Comparison of ENCODE assay signal across 15 cellular contexts in the genomic region with DNA sequence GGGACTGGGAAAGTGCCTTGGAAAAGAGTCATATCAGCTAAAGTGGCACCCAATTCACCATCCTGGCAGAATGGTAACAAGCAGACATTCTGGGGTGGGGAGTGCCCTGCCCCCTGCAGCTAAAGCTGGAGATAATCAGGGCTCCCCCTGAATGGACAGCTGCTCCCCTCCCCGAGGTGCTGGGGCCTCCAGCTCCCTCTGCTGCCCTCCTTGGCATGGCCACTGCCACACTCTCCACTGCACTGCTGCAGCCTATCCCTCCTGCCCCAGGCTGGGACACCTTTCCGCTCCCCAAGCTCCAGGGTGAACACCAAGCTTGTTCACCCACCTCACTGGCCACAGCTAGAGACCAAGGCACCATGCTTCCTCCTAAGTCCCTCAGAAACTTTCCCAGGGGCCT. TPM values are rescaled to one million over a fixed set of nuclear protein-coding genes. Genes with fewer than 3 reads are reported as not detected.
A peak's percentile ranks its signal among the peaks of the same experiment; 100 is the strongest.
DNase-seq lines count a peak whose midpoint lies in the region; ATAC-seq and TF ChIP-seq lines count a peak whose summit lies in the region.
"Had no signal": no experiment of that assay in that cellular context is flagged by ENCODE, and none has a peak within 500 bp of the region (broad histone marks: within the 10 kb centered on the region; RNA-seq: fewer than 3 reads in every experiment).

No MANE protein-coding gene starts in this region.

- peak; percentile 90 for ATAC-seq in SK-N-SH treated with all-trans-retinoic acid at 6 μM for 48 hours
- peak in 6 of 8 donors; percentile 47 to 73 (median 63) for ATAC-seq in heart right ventricle
- no peak for ATAC-seq in activated naive CD8-positive, alpha-beta T cell treated with anti-CD3 and anti-CD28 coated beads, Interleukin-2, amount 50 U/mL, for 24 hours
- ATAC-seq in HG02678 (IDR thresholded peaks at IDR 0.05; ENCODE audit: unreplicated experiment): no peak
- ATAC-seq: activated CD8-positive, alpha-beta memory T cell treated with anti-CD3 and anti-CD28 coated beads, Interleukin-2, amount 10 ng/mL, durations not matched to agents 7 days and 5 days had no signal

- H3K27me3 Mint-ChIP-seq in activated naive CD8-positive, alpha-beta T cell treated with anti-CD3 and anti-CD28 coated beads, Interleukin-2, amount 50 U/mL, for 24 hours: peaks cover 10% of the 10 kb centered on the region
- H3K27me3 Mint-ChIP-seq: activated CD8-positive, alpha-beta memory T cell treated with anti-CD3 and anti-CD28 coated beads, Interleukin-2, amount 10 ng/mL, durations not matched to agents 7 days and 5 days had no signal

- H3K27ac Mint-ChIP-seq in activated naive CD8-positive, alpha-beta T cell treated with anti-CD3 and anti-CD28 coated beads, Interleukin-2, amount 50 U/mL, for 24 hours: no peak overlapping the region
- H3K27ac Mint-ChIP-seq: activated CD8-positive, alpha-beta memory T cell treated with anti-CD3 and anti-CD28 coated beads, Interleukin-2, amount 10 ng/mL, durations not matched to agents 7 days and 5 days had no signal

- TF ChIP-seq CTCF in heart right ventricle (IDR thresholded peaks at IDR 0.05) (peak in 5 of 9 donors; percentile 21 to 43 (median 31)), retinal pigment epithelial cell (conservative IDR thresholded peaks at IDR 0.05; ENCODE audit: low read depth, low read length) (peak; percentile 30)

- H3K36me3 Mint-ChIP-seq in activated naive CD8-positive, alpha-beta T cell treated with anti-CD3 and anti-CD28 coated beads, Interleukin-2, amount 50 U/mL, for 24 hours (ENCODE audit: low read depth): no peaks in the 10 kb centered on the region
- H3K36me3 Mint-ChIP-seq: activated CD8-positive, alpha-beta memory T cell treated with anti-CD3 and anti-CD28 coated beads, Interleukin-2, amount 10 ng/mL, durations not matched to agents 7 days and 5 days had no signal

- no peak overlapping the region for H3K4me3 ChIP-seq in heart right ventricle
- no peak overlapping the region for H3K4me3 ChIP-seq in retinal pigment epithelial cell (ENCODE audit: low read length)

- H3K27ac ChIP-seq in heart right ventricle: no peak overlapping the region

- no peaks in the 10 kb centered on the region for H3K9me3 Mint-ChIP-seq in activated naive CD8-positive, alpha-beta T cell treated with anti-CD3 and anti-CD28 coated beads, Interleukin-2, amount 50 U/mL, for 24 hours

- no peaks in the 10 kb centered on the region for H3K9me3 ChIP-seq in heart right ventricle

- no peaks in the 10 kb centered on the region for H3K4me1 ChIP-seq in heart right ventricle

- peak; percentile 13 for DNase-seq in NCI-H82 (lab: John Stamatoyannopoulos, UW)
- DNase-seq in NCI-H82 treated with DMSO at 0.1 percent for 48 hours (lab: John Stamatoyannopoulos, UW; ENCODE audit: unreplicated experiment): no peak
- DNase-seq in heart right ventricle: no peak
- no peak for DNase-seq in retinal pigment epithelial cell (ENCODE audit: low read depth)
- no peak for DNase-seq in activated naive CD8-positive, alpha-beta T cell treated with anti-CD3 and anti-CD28 coated beads, Interleukin-2, amount 50 U/mL, for 24 hours
- DNase-seq in NCI-H1105 (lab: John Stamatoyannopoulos, UW): no peak
- DNase-seq: activated CD8-positive, alpha-beta memory T cell treated with anti-CD3 and anti-CD28 coated beads, Interleukin-2, amount 10 ng/mL, durations not matched to agents 7 days and 5 days; amygdala; left cardiac atrium; NCI-H1092; NCI-H774; right cardiac atrium; T-helper 2 cell had no signal

- WGBS in heart right ventricle, 2 donors: 64 to 65% methylated on average over 2 of the region's 2 CpGs

- no peak overlapping the region for H3K4me3 Mint-ChIP-seq in activated naive CD8-positive, alpha-beta T cell treated with anti-CD3 and anti-CD28 coated beads, Interleukin-2, amount 50 U/mL, for 24 hours
- H3K4me3 Mint-ChIP-seq: activated CD8-positive, alpha-beta memory T cell treated with anti-CD3 and anti-CD28 coated beads, Interleukin-2, amount 10 ng/mL, durations not matched to agents 7 days and 5 days had no signal

- H3K4me1 Mint-ChIP-seq in activated naive CD8-positive, alpha-beta T cell treated with anti-CD3 and anti-CD28 coated beads, Interleukin-2, amount 50 U/mL, for 24 hours: no peaks in the 10 kb centered on the region
- H3K4me1 Mint-ChIP-seq: activated CD8-positive, alpha-beta memory T cell treated with anti-CD3 and anti-CD28 coated beads, Interleukin-2, amount 10 ng/mL, durations not matched to agents 7 days and 5 days had no signal

- intact Hi-C loops in heart right ventricle (cut with DNase I): loop anchor here in 1 of 10 donors (10.0 kb wide), 1 partner anchor 170 kb away; no protein-coding TSS in a partner anchor

- H3K27me3 ChIP-seq in heart right ventricle: peaks cover 0 to 4% (median 0%) of the 10 kb centered on the region in 7 donors

- H3K36me3 ChIP-seq in heart right ventricle: no peaks in the 10 kb centered on the region

TF ChIP-seq in SK-N-SH treated with all-trans-retinoic acid at 6 μM for 48 hours, 23 proteins besides CTCF, POLR2A, EP300 and RAD21:
- no peak for TF ChIP-seq RARB (CRISPR knock-in tag; IDR thresholded peaks at IDR 0.05)
- TF ChIP-seq, protein P1, sequence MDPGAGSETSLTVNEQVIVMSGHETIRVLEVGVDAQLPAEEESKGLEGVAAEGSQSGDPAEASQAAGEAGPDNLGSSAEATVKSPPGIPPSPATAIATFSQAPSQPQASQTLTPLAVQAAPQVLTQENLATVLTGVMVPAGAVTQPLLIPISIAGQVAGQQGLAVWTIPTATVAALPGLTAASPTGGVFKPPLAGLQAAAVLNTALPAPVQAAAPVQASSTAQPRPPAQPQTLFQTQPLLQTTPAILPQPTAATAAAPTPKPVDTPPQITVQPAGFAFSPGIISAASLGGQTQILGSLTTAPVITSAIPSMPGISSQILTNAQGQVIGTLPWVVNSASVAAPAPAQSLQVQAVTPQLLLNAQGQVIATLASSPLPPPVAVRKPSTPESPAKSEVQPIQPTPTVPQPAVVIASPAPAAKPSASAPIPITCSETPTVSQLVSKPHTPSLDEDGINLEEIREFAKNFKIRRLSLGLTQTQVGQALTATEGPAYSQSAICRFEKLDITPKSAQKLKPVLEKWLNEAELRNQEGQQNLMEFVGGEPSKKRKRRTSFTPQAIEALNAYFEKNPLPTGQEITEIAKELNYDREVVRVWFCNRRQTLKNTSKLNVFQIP (CRISPR knock-in tag; IDR thresholded peaks at IDR 0.05; ENCODE audit: borderline replicate concordance, low read depth): no peak
- TF ChIP-seq, protein P2, sequence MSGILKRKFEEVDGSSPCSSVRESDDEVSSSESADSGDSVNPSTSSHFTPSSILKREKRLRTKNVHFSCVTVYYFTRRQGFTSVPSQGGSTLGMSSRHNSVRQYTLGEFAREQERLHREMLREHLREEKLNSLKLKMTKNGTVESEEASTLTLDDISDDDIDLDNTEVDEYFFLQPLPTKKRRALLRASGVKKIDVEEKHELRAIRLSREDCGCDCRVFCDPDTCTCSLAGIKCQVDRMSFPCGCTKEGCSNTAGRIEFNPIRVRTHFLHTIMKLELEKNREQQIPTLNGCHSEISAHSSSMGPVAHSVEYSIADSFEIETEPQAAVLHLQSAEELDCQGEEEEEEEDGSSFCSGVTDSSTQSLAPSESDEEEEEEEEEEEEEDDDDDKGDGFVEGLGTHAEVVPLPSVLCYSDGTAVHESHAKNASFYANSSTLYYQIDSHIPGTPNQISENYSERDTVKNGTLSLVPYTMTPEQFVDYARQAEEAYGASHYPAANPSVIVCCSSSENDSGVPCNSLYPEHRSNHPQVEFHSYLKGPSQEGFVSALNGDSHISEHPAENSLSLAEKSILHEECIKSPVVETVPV (CRISPR knock-in tag; IDR thresholded peaks at IDR 0.05): no peak
- no peak for TF ChIP-seq ZFP30 (CRISPR knock-in tag; IDR thresholded peaks at IDR 0.05)
- no peak for TF ChIP-seq ZNF70 (CRISPR knock-in tag; IDR thresholded peaks at IDR 0.05)
- no peak for TF ChIP-seq ZNF565 (CRISPR knock-in tag; conservative IDR thresholded peaks at IDR 0.05; ENCODE audit: low read depth)
- TF ChIP-seq PPARA (CRISPR knock-in tag; IDR thresholded peaks at IDR 0.05; ENCODE audit: borderline replicate concordance): no peak
- TF ChIP-seq ZNF8 (CRISPR knock-in tag; IDR thresholded peaks at IDR 0.05): no peak
- TF ChIP-seq, protein P3, sequence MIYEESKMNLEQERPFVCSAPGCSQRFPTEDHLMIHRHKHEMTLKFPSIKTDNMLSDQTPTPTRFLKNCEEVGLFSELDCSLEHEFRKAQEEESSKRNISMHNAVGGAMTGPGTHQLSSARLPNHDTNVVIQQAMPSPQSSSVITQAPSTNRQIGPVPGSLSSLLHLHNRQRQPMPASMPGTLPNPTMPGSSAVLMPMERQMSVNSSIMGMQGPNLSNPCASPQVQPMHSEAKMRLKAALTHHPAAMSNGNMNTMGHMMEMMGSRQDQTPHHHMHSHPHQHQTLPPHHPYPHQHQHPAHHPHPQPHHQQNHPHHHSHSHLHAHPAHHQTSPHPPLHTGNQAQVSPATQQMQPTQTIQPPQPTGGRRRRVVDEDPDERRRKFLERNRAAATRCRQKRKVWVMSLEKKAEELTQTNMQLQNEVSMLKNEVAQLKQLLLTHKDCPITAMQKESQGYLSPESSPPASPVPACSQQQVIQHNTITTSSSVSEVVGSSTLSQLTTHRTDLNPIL (CRISPR knock-in tag; IDR thresholded peaks at IDR 0.05; ENCODE audit: low read depth): no peak
- TF ChIP-seq GLIS3 (CRISPR knock-in tag; IDR thresholded peaks at IDR 0.05): no peak

RNA-seq across cellular contexts. Expression of a gene that starts 9.8 kb away (rescaled TPM):
- 10 to 100 TPM; 28.8 to 41.8 (median 34.2) TPM for total RNA-seq in heart right ventricle
- polyA plus RNA-seq in heart right ventricle: 10 to 100 TPM; 19.7 to 37.6 TPM

Comparison
In these comparisons a context has a peak if more than half of its experiments do, and no peak if none do; other contexts are left out.
1. ATAC-seq: peak in SK-N-SH treated with all-trans-retinoic acid at 6 μM for 48 hours (single experiment) and heart right ventricle (6 of 8); none in activated naive CD8-positive, alpha-beta T cell treated with anti-CD3 and anti-CD28 coated beads, Interleukin-2, amount 50 U/mL, for 24 hours (single experiment) and HG02678 (single experiment).